In the genomic region with DNA sequence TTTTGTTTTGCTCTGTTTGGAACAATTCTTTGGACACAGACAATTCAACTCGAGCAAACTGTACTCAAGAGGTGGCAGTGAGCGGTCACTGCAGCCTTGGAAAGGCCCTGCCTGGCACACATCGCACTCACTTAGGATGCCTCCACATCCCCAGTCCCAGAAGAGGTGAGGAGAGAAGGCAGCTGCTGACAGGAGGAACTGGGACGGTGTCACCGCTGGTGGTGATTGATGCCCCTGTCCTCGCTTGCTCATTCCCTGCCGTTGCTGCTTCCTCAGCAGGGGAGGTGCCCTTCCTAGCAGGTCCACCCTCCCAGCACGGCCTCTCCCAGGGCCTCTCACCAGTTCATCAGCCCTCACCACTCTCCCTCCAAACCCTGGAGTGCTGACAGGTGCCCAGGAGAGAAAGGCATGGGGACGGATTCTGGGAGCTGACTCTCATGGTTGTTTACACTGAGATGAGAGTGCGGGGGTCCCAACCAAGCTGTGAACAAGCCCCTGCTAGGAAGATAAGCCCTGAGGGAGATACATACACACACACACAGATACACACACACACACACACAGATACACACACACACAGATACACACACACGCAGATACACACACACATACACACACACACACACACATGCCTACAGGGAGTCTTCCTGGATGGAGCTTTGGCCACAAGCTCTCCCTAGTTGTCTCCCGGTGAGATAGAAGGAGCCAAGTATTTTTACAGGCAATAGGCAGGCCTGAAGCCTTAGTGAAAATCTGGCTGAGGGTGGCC, we compare ENCODE assay signal across 1 cellular context.
TF ChIP-seq lines count a peak whose summit lies in the region.

No MANE protein-coding gene starts in this region.

TF ChIP-seq in K562, 482 proteins besides CTCF, POLR2A, EP300 and RAD21 (continued from another document and continues in another):
- TF ChIP-seq, protein P1, sequence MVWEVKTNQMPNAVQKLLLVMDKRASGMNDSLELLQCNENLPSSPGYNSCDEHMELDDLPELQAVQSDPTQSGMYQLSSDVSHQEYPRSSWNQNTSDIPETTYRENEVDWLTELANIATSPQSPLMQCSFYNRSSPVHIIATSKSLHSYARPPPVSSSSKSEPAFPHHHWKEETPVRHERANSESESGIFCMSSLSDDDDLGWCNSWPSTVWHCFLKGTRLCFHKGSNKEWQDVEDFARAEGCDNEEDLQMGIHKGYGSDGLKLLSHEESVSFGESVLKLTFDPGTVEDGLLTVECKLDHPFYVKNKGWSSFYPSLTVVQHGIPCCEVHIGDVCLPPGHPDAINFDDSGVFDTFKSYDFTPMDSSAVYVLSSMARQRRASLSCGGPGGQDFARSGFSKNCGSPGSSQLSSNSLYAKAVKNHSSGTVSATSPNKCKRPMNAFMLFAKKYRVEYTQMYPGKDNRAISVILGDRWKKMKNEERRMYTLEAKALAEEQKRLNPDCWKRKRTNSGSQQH (CRISPR knock-in tag; IDR thresholded peaks at IDR 0.05), result no peak
- TF ChIP-seq NUFIP1 (IDR thresholded peaks at IDR 0.05; ENCODE audit: partially characterized antibody) (no peak), SMARCA5 (IDR thresholded peaks at IDR 0.05) (0 out of 2 replicates have a peak, but pooled peaks have one; percentile 45), PHTF2 (CRISPR knock-in tag; IDR thresholded peaks at IDR 0.05) (no peak), PHF21A (IDR thresholded peaks at IDR 0.05; ENCODE audit: borderline replicate concordance, low read depth) (no peak), ZNF707 (CRISPR knock-in tag; conservative IDR thresholded peaks at IDR 0.05) (no peak), NCOA4 (IDR thresholded peaks at IDR 0.05; ENCODE audit: partially characterized antibody) (no peak), SIX5 (IDR thresholded peaks at IDR 0.05; ENCODE audit: borderline replicate concordance in 1 of 2, insufficient read depth in 1 of 2, low read depth in 1 of 2, low read length in 2 of 2) (no peak), SMARCB1 (IDR thresholded peaks at IDR 0.05; ENCODE audit: insufficient read length, low read depth) (no peak), CC2D1A (IDR thresholded peaks at IDR 0.05) (no peak), ZNF778 (CRISPR knock-in tag; IDR thresholded peaks at IDR 0.05) (no peak), NFXL1 (CRISPR knock-in tag; IDR thresholded peaks at IDR 0.05) (no peak), MEIS2 (IDR thresholded peaks at IDR 0.05; ENCODE audit: partially characterized antibody) (peak; percentile 96), CXXC5 (CRISPR knock-in tag; IDR thresholded peaks at IDR 0.05) (no peak), RFX7 (CRISPR knock-in tag; IDR thresholded peaks at IDR 0.05) (no peak), HMG20B (CRISPR knock-in tag; IDR thresholded peaks at IDR 0.05) (no peak), FUS (optimal IDR thresholded peaks at IDR 0.05; ENCODE audit: low read depth, low read length) (no peak), HLTF (IDR thresholded peaks at IDR 0.05) (0 out of 2 replicates have a peak, but pooled peaks have one; percentile 69), ASH1L (IDR thresholded peaks at IDR 0.05; ENCODE audit: borderline replicate concordance, low read depth, partially characterized antibody) (no peak), NR2C1 (IDR thresholded peaks at IDR 0.05) (no peak), NR2C1 (tag; IDR thresholded peaks at IDR 0.05) (no peak), HMGN3 (IDR thresholded peaks at IDR 0.05; ENCODE audit: borderline replicate concordance, extremely low read depth, insufficient read length, low read depth, low read length) (no peak), ZNF766 (CRISPR knock-in tag; conservative IDR thresholded peaks at IDR 0.05) (no peak), HCFC1 (IDR thresholded peaks at IDR 0.05; ENCODE audit: low read depth, low read length) (no peak), ILF3 (IDR thresholded peaks at IDR 0.05; ENCODE audit: borderline replicate concordance) (no peak), RFX5 (IDR thresholded peaks at IDR 0.05; ENCODE audit: low read depth, low read length) (no peak), ZNF347 (CRISPR knock-in tag; IDR thresholded peaks at IDR 0.05; ENCODE audit: low read depth) (no peak), TARDBP (IDR thresholded peaks at IDR 0.05) (no peak), ZKSCAN3 (CRISPR knock-in tag; IDR thresholded peaks at IDR 0.05) (no peak), MXI1 (IDR thresholded peaks at IDR 0.05; ENCODE audit: low read depth, low read length) (no peak), HDGF (IDR thresholded peaks at IDR 0.05) (peak; percentile 50; the same call in 1 of the 2 replicates), SRSF1 (IDR thresholded peaks at IDR 0.05; ENCODE audit: low read depth, low read length) (no peak), ZNF12 (CRISPR knock-in tag; IDR thresholded peaks at IDR 0.05) (no peak), ARHGAP35 (IDR thresholded peaks at IDR 0.05; ENCODE audit: partially characterized antibody) (no peak), IRF2 (CRISPR knock-in tag; IDR thresholded peaks at IDR 0.05) (0 out of 2 replicates have a peak, but pooled peaks have one; percentile 13), ETV1 (tag; conservative IDR thresholded peaks at IDR 0.05; ENCODE audit: low read depth) (no peak)
- TF ChIP-seq, protein P2, sequence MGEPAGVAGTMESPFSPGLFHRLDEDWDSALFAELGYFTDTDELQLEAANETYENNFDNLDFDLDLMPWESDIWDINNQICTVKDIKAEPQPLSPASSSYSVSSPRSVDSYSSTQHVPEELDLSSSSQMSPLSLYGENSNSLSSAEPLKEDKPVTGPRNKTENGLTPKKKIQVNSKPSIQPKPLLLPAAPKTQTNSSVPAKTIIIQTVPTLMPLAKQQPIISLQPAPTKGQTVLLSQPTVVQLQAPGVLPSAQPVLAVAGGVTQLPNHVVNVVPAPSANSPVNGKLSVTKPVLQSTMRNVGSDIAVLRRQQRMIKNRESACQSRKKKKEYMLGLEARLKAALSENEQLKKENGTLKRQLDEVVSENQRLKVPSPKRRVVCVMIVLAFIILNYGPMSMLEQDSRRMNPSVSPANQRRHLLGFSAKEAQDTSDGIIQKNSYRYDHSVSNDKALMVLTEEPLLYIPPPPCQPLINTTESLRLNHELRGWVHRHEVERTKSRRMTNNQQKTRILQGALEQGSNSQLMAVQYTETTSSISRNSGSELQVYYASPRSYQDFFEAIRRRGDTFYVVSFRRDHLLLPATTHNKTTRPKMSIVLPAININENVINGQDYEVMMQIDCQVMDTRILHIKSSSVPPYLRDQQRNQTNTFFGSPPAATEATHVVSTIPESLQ (CRISPR knock-in tag; IDR thresholded peaks at IDR 0.05), result no peak
- TF ChIP-seq, protein P3, sequence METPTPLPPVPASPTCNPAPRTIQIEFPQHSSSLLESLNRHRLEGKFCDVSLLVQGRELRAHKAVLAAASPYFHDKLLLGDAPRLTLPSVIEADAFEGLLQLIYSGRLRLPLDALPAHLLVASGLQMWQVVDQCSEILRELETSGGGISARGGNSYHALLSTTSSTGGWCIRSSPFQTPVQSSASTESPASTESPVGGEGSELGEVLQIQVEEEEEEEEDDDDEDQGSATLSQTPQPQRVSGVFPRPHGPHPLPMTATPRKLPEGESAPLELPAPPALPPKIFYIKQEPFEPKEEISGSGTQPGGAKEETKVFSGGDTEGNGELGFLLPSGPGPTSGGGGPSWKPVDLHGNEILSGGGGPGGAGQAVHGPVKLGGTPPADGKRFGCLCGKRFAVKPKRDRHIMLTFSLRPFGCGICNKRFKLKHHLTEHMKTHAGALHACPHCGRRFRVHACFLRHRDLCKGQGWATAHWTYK (CRISPR knock-in tag; IDR thresholded peaks at IDR 0.05), result no peak
- TF ChIP-seq, protein P4, sequence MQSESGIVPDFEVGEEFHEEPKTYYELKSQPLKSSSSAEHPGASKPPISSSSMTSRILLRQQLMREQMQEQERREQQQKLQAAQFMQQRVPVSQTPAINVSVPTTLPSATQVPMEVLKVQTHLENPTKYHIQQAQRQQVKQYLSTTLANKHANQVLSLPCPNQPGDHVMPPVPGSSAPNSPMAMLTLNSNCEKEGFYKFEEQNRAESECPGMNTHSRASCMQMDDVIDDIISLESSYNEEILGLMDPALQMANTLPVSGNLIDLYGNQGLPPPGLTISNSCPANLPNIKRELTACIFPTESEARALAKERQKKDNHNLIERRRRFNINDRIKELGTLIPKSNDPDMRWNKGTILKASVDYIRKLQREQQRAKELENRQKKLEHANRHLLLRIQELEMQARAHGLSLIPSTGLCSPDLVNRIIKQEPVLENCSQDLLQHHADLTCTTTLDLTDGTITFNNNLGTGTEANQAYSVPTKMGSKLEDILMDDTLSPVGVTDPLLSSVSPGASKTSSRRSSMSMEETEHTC (IDR thresholded peaks at IDR 0.05), result no peak
- TF ChIP-seq, protein P5, sequence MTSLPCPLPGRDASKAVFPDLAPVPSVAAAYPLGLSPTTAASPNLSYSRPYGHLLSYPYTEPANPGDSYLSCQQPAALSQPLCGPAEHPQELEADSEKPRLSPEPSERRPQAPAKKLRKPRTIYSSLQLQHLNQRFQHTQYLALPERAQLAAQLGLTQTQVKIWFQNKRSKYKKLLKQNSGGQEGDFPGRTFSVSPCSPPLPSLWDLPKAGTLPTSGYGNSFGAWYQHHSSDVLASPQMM (CRISPR knock-in tag; IDR thresholded peaks at IDR 0.05), result no peak
- TF ChIP-seq, protein P6, sequence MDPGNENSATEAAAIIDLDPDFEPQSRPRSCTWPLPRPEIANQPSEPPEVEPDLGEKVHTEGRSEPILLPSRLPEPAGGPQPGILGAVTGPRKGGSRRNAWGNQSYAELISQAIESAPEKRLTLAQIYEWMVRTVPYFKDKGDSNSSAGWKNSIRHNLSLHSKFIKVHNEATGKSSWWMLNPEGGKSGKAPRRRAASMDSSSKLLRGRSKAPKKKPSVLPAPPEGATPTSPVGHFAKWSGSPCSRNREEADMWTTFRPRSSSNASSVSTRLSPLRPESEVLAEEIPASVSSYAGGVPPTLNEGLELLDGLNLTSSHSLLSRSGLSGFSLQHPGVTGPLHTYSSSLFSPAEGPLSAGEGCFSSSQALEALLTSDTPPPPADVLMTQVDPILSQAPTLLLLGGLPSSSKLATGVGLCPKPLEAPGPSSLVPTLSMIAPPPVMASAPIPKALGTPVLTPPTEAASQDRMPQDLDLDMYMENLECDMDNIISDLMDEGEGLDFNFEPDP (CRISPR knock-in tag; IDR thresholded peaks at IDR 0.05), result no peak
- TF ChIP-seq, protein P7, sequence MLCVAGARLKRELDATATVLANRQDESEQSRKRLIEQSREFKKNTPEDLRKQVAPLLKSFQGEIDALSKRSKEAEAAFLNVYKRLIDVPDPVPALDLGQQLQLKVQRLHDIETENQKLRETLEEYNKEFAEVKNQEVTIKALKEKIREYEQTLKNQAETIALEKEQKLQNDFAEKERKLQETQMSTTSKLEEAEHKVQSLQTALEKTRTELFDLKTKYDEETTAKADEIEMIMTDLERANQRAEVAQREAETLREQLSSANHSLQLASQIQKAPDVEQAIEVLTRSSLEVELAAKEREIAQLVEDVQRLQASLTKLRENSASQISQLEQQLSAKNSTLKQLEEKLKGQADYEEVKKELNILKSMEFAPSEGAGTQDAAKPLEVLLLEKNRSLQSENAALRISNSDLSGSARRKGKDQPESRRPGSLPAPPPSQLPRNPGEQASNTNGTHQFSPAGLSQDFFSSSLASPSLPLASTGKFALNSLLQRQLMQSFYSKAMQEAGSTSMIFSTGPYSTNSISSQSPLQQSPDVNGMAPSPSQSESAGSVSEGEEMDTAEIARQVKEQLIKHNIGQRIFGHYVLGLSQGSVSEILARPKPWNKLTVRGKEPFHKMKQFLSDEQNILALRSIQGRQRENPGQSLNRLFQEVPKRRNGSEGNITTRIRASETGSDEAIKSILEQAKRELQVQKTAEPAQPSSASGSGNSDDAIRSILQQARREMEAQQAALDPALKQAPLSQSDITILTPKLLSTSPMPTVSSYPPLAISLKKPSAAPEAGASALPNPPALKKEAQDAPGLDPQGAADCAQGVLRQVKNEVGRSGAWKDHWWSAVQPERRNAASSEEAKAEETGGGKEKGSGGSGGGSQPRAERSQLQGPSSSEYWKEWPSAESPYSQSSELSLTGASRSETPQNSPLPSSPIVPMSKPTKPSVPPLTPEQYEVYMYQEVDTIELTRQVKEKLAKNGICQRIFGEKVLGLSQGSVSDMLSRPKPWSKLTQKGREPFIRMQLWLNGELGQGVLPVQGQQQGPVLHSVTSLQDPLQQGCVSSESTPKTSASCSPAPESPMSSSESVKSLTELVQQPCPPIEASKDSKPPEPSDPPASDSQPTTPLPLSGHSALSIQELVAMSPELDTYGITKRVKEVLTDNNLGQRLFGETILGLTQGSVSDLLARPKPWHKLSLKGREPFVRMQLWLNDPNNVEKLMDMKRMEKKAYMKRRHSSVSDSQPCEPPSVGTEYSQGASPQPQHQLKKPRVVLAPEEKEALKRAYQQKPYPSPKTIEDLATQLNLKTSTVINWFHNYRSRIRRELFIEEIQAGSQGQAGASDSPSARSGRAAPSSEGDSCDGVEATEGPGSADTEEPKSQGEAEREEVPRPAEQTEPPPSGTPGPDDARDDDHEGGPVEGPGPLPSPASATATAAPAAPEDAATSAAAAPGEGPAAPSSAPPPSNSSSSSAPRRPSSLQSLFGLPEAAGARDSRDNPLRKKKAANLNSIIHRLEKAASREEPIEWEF (CRISPR knock-in tag; IDR thresholded peaks at IDR 0.05), result no peak
- TF ChIP-seq, protein P8, sequence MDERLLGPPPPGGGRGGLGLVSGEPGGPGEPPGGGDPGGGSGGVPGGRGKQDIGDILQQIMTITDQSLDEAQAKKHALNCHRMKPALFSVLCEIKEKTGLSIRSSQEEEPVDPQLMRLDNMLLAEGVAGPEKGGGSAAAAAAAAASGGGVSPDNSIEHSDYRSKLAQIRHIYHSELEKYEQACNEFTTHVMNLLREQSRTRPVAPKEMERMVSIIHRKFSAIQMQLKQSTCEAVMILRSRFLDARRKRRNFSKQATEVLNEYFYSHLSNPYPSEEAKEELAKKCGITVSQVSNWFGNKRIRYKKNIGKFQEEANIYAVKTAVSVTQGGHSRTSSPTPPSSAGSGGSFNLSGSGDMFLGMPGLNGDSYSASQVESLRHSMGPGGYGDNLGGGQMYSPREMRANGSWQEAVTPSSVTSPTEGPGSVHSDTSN (CRISPR knock-in tag; IDR thresholded peaks at IDR 0.05; ENCODE audit: low read depth), result peak; percentile 49; the same call in 1 of the 2 replicates
- TF ChIP-seq, protein P8 (tag; conservative IDR thresholded peaks at IDR 0.05; ENCODE audit: low read depth), result peak; percentile 96
